In the genomic region with DNA sequence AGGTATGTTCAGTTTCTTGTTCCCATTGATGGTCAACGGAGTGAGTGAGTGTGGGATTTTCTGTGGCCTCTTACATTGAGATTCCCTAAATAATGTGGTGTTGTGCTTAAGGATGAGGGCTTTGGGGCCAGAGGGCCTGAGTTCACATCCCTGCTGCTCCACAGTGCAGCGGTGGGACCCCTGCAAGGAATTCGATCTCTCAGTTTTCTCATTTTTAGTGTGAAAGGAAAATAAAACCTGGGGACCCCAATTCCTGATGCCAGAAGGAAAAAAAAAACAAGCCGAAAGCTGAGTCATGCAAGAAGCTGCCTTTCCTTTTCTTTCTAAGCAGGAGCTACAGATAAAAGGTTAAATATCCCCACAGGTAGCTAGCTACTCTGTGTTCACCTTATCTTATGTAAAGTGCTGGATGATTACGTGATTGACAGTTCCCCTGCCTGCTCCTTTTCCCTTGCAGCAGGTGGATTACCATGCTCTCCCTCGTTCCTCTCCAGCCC, we compare ENCODE assay signal across 9 cellular contexts.
A peak's percentile ranks its signal among the peaks of the same experiment; 100 is the strongest.
DNase-seq lines count a peak whose midpoint lies in the region; ATAC-seq and TF ChIP-seq lines count a peak whose summit lies in the region.
"Had no signal": no experiment of that assay in that cellular context is flagged by ENCODE, and none has a peak within 500 bp of the region (broad histone marks: within the 10 kb centered on the region; RNA-seq: fewer than 3 reads in every experiment).

No MANE protein-coding gene starts in this region.

- ATAC-seq in CD4-positive, alpha-beta T cell (ENCODE audit: poor library complexity), result no peak
- no peak for ATAC-seq in HG02623 (IDR thresholded peaks at IDR 0.05; ENCODE audit: unreplicated experiment)

- no peak overlapping the region for H3K4me3 ChIP-seq in parathyroid adenoma (ENCODE audit: low read depth, low read length)

- CTCF ChIA-PET in CD4-positive, alpha-beta T cell (lab: Charles Lee), result no interaction called here

- no peak overlapping the region for H3K9ac ChIP-seq in parathyroid adenoma

- peak overlapping the region; percentile 77 for H3K27ac Mint-ChIP-seq in CD4-positive, alpha-beta T cell
- H3K27ac Mint-ChIP-seq in dendritic cell treated with granulocyte-macrophage colony-stimulating factor and Interleukin-4, amounts not matched to agents 40 ng/mL and 50 ng/mL, for 4 days, result no peak overlapping the region

- DNase-seq in CD4-positive, alpha-beta T cell, result no peak
- DNase-seq in NCI-H1105 treated with DMSO at 0.1 percent for 48 hours (lab: John Stamatoyannopoulos, UW), result no peak
- no peak for DNase-seq in hepatic stellate cell (ENCODE audit: low spot score)
- no peak for DNase-seq in RPMI8226
- DNase-seq: stimulated activated CD4-positive, alpha-beta T cell treated with anti-CD3 and anti-CD28 coated beads, Interleukin-15, amount 100 ng/mL, for 24 hours had no signal

- no peaks in the 10 kb centered on the region for H3K27me3 Mint-ChIP-seq in CD4-positive, alpha-beta T cell
- no peaks in the 10 kb centered on the region for H3K27me3 Mint-ChIP-seq in dendritic cell treated with granulocyte-macrophage colony-stimulating factor and Interleukin-4, amounts not matched to agents 40 ng/mL and 50 ng/mL, for 4 days

- peak overlapping the region; percentile 25 for H2AFZ ChIP-seq in parathyroid adenoma

- TF ChIP-seq CTCF in CD4-positive, alpha-beta T cell (IDR thresholded peaks at IDR 0.05), result no peak
- no peak for TF ChIP-seq CTCF in parathyroid adenoma (IDR thresholded peaks at IDR 0.05)

- no peak overlapping the region for H3K4me2 ChIP-seq in parathyroid adenoma (ENCODE audit: low read length)

- no peaks in the 10 kb centered on the region for H3K9me3 ChIP-seq in CD4-positive, alpha-beta T cell (ENCODE audit: control insufficient read depth, low read length)
- no peaks in the 10 kb centered on the region for H3K9me3 ChIP-seq in KOPT-K1 (ENCODE audit: insufficient read depth, low read length, poor library complexity, severe bottlenecking)
- H3K9me3 ChIP-seq in parathyroid adenoma (ENCODE audit: control insufficient read depth, low read length), result no peaks in the 10 kb centered on the region

- no peaks in the 10 kb centered on the region for H3K4me1 ChIP-seq in parathyroid adenoma

- no peaks in the 10 kb centered on the region for H3K36me3 Mint-ChIP-seq in CD4-positive, alpha-beta T cell (ENCODE audit: low read depth)
- H3K36me3 Mint-ChIP-seq in dendritic cell treated with granulocyte-macrophage colony-stimulating factor and Interleukin-4, amounts not matched to agents 40 ng/mL and 50 ng/mL, for 4 days (ENCODE audit: low read depth), result no peaks in the 10 kb centered on the region

- H3K27me3 ChIP-seq in CD4-positive, alpha-beta T cell (ENCODE audit: control insufficient read depth, insufficient read depth, low read length), result no peaks in the 10 kb centered on the region
- H3K27me3 ChIP-seq in parathyroid adenoma (ENCODE audit: control insufficient read depth, insufficient read depth, low read length), result no peaks in the 10 kb centered on the region

- no peak overlapping the region for H3K27ac ChIP-seq in CD4-positive, alpha-beta T cell (ENCODE audit: low read depth, low read length)
- H3K27ac ChIP-seq in KOPT-K1 (ENCODE audit: low read depth, low read length, poor library complexity, severe bottlenecking) (peak overlapping the region; percentile 69), parathyroid adenoma (no peak overlapping the region)

- no peaks in the 10 kb centered on the region for H3K9me3 Mint-ChIP-seq in CD4-positive, alpha-beta T cell
- no peaks in the 10 kb centered on the region for H3K9me3 Mint-ChIP-seq in dendritic cell treated with granulocyte-macrophage colony-stimulating factor and Interleukin-4, amounts not matched to agents 40 ng/mL and 50 ng/mL, for 4 days

- POLR2A ChIA-PET in CD4-positive, alpha-beta T cell (lab: Charles Lee), result interaction anchor here (0.6 kb wide), 1 partner anchor 654 kb away, joined by 3 read pairs; no protein-coding TSS in a partner anchor

- intact Hi-C loops in CD4-positive, alpha-beta T cell (cut with DNase I, micrococcal nuclease), result no loop called here
- intact Hi-C loops in dendritic cell treated with granulocyte-macrophage colony-stimulating factor and Interleukin-4, amounts not matched to agents 40 ng/mL and 50 ng/mL, for 4 days (cut with micrococcal nuclease), result no loop called here

- H3K4me1 Mint-ChIP-seq in CD4-positive, alpha-beta T cell (ENCODE audit: low read depth), result peaks cover 23% of the 10 kb centered on the region
- H3K4me1 Mint-ChIP-seq in dendritic cell treated with granulocyte-macrophage colony-stimulating factor and Interleukin-4, amounts not matched to agents 40 ng/mL and 50 ng/mL, for 4 days (ENCODE audit: low read depth), result peaks cover 13% of the 10 kb centered on the region

- H3K36me3 ChIP-seq in KOPT-K1 (ENCODE audit: insufficient read depth, low read length) (no peaks in the 10 kb centered on the region), parathyroid adenoma (ENCODE audit: control insufficient read depth, insufficient read depth, low read length) (no peaks in the 10 kb centered on the region)

- H3K79me2 ChIP-seq in parathyroid adenoma, result no peaks in the 10 kb centered on the region

- peak overlapping the region; percentile 89 for H3K4me3 Mint-ChIP-seq in CD4-positive, alpha-beta T cell
- H3K4me3 Mint-ChIP-seq in dendritic cell treated with granulocyte-macrophage colony-stimulating factor and Interleukin-4, amounts not matched to agents 40 ng/mL and 50 ng/mL, for 4 days, result peak overlapping the region; percentile 9
